Comparison of ENCODE assay signal across 1 cellular context in the genomic region with DNA sequence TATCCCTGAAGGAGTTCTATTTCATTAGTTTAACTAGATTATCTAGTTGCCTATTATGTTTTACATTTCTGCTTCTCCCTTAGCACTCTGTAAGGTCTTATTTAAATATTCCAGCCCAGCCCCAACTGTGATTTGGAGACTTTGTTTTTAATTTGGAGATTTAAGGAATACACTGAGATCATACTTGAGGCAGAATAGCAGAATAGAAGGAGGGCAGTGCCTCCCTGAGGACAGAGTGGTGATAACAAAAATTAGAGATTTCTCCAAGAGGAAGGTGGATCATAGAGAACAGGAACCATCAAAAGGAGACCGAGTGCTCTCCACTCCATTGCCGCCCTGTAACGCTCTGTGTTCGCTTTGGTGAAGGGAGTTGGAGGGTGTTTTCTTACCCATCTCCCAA.
TF ChIP-seq lines count a peak whose summit lies in the region.

No MANE protein-coding gene starts in this region.

TF ChIP-seq in H1, 55 proteins besides CTCF, POLR2A, EP300 and RAD21:
- TF ChIP-seq MAFK (IDR thresholded peaks at IDR 0.05; ENCODE audit: low read depth, low read length), result no peak
- no peak for TF ChIP-seq KDM4A (IDR thresholded peaks at IDR 0.05; ENCODE audit: low read depth, low read length, severe bottlenecking)
- TF ChIP-seq TAF7 (optimal IDR thresholded peaks at IDR 0.05; ENCODE audit: borderline replicate concordance, low read depth, low read length), result no peak
- TF ChIP-seq CHD2 (IDR thresholded peaks at IDR 0.05; ENCODE audit: low read length), result no peak
- no peak for TF ChIP-seq ZNF274 (IDR thresholded peaks at IDR 0.05; ENCODE audit: borderline replicate concordance, extremely low read depth, low read length)
- TF ChIP-seq PHF8 (conservative IDR thresholded peaks at IDR 0.05; ENCODE audit: low read depth, low read length), result no peak
- no peak for TF ChIP-seq CTBP2 (IDR thresholded peaks at IDR 0.05; ENCODE audit: borderline replicate concordance, insufficient read depth, insufficient read length, low read length)
- no peak for TF ChIP-seq TAF1 (IDR thresholded peaks at IDR 0.05; ENCODE audit: low read depth, low read length)
